5 cellular contexts compared by ENCODE assay signal in the genomic region with DNA sequence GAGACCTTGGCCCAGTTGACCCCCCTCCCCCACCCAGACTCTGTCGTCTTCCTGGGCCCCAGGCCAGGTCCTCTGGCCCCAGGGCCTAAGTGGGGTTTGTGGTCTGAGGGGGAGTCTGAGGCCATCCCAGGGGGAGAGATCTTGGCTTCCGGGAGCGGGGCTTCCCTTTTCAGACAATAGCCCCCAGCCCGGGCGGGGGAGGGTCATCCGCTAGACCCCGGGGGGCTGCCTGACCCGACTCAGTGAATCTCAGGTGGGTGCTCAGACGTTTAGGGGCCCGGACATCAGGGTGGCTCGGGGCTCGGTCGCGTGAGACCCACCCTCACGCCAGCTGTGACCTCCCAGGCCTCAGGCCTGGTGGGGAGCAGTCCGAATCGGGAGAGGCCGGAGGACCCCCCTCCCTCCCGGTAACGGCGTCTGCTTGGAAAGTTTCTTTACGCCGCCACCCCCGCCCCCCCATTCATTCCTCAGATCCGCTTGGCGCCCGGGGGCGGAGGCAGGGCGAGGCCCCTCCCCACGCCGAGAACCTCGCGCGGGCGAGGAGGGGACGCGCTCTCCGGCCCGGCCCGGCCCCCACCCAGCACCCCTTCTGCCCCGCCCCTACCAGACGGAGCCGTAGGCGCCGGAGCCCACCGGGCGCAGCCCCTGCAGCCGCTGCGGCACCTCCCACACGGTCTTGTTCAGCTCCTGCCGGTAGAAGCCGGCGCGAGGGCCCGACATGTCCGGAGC.
DNase-seq lines count a peak whose midpoint lies in the region; ATAC-seq lines count a peak whose summit lies in the region.

No MANE protein-coding gene starts in this region.

- ATAC-seq in HG02642 (IDR thresholded peaks at IDR 0.05; ENCODE audit: poor library complexity, unreplicated experiment), result peak; percentile 42
- peak; percentile 21 for ATAC-seq in stimulated activated naive CD8-positive, alpha-beta T cell treated with anti-CD3 and anti-CD28 coated beads, Interleukin-15, Interleukin-2, amounts not matched to agents 100 U/mL and 50 U/mL, for 24 hours

- peak; percentile 56 for DNase-seq in activated CD4-positive, CD25-positive, alpha-beta regulatory T cell treated with anti-CD3 and anti-CD28 coated beads, Interleukin-2, amount 50 U/mL, for 72 hours
- DNase-seq in glomerular visceral epithelial cell (ENCODE audit: extremely low spot score) (peak; percentile 42), medulla oblongata (ENCODE audit: extremely low spot score) (no peak)
- DNase-seq in stimulated activated naive CD8-positive, alpha-beta T cell treated with anti-CD3 and anti-CD28 coated beads, Interleukin-15, Interleukin-2, amounts not matched to agents 100 U/mL and 50 U/mL, for 24 hours, result peak; percentile 62
